Comparison of ENCODE assay signal across 9 cellular contexts in the genomic region with DNA sequence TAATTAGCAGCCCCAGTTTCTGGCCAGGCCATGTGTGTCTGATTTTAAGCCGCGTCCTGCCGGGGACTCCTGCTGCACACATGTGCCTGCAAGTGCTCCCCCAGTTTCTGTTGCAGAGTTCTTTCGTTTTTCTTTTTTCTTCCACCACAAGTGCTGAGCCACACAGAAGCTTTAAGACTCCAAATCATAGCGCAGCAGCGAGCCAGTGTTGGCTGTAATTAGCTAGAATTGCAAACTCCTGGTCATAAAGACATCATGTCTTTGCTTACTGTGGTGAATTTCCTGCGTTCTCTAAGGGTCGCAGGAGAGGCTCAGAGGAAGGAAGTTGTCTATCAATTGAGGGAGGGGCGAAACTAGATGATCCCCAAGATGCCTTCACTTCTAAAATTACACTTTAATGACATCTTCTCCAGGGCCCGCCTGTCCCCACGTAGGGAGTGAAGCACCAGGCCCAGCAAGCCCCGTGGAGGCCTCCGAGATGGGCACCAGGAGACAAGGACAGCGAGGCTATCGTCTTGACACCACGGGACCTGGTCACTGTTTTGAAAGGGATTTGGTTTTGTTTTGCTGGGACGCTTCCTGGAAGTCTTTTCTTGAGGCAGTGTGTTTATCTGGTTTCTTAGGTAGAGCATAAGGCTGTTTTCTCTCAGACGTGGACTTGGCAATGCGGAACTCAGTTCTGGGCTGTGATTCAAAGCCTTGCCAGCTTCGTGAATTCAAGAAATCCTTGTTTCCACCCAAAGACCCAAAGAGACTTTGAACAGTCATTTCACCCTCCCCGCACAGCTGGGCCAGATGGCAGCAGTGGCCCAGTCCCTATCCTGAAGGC.
DNase-seq lines count a peak whose midpoint lies in the region; ATAC-seq, FAIRE-seq and TF ChIP-seq lines count a peak whose summit lies in the region.
"Had no signal": no experiment of that assay in that cellular context is flagged by ENCODE, and none has a peak within 500 bp of the region (broad histone marks: within the 10 kb centered on the region; RNA-seq: fewer than 3 reads in every experiment).

No MANE protein-coding gene starts in this region.

- no peak overlapping the region for H3K4me3 ChIP-seq in Peyer's patch
- no peak overlapping the region for H3K4me3 ChIP-seq in body of pancreas

- DNase-seq in GM10266 (ENCODE audit: extremely low spot score) (peak; percentile 53), Peyer's patch (peak in 2 of 3 donors; percentile 48 to 67), mucosa of gallbladder (ENCODE audit: low spot score) (no peak), body of pancreas (no peak), posterior vena cava (ENCODE audit: low spot score) (no peak)
- DNase-seq in stimulated activated naive CD8-positive, alpha-beta T cell treated with anti-CD3 and anti-CD28 coated beads, Interleukin-15, amount 100 ng/mL, for 72 hours = peak; percentile 40 to 42

- ATAC-seq in GM21619 (IDR thresholded peaks at IDR 0.05; ENCODE audit: unreplicated experiment) (peak; percentile 89), body of pancreas (no peak)
- peak; percentile 75 for ATAC-seq in stimulated activated naive CD8-positive, alpha-beta T cell treated with anti-CD3 and anti-CD28 coated beads, Interleukin-15, amount 100 ng/mL, for 72 hours
- ATAC-seq: HCT116 had no signal

- H3K9me3 Mint-ChIP-seq in stimulated activated naive CD8-positive, alpha-beta T cell treated with anti-CD3 and anti-CD28 coated beads, Interleukin-15, amount 100 ng/mL, for 72 hours = no peaks in the 10 kb centered on the region

- H3K27ac ChIP-seq in Peyer's patch = peak overlapping the region; percentile 37 to 81 (median 70)
- peak overlapping the region in 1 of 4 donors; percentile 25 for H3K27ac ChIP-seq in body of pancreas

- H3K27me3 ChIP-seq in Peyer's patch (no peaks in the 10 kb centered on the region), body of pancreas (no peaks in the 10 kb centered on the region)

- peak overlapping the region; percentile 88 to 91 for H3K27ac Mint-ChIP-seq in stimulated activated naive CD8-positive, alpha-beta T cell treated with anti-CD3 and anti-CD28 coated beads, Interleukin-15, amount 100 ng/mL, for 72 hours

- H3K9me3 ChIP-seq in Peyer's patch (no peaks in the 10 kb centered on the region), body of pancreas (no peaks in the 10 kb centered on the region)

- TF ChIP-seq POLR2A in Peyer's patch (IDR thresholded peaks at IDR 0.05) (no peak), body of pancreas (IDR thresholded peaks at IDR 0.05) (no peak)

- FAIRE-seq in endometrium (lab: Jason Lieb, UNC) = peak; percentile 88

- intact Hi-C loops in body of pancreas (cut with DNase I) = no loop called here
- intact Hi-C loops in posterior vena cava (cut with DNase I) = no loop called here

- TF ChIP-seq CTCF in GM10266 (IDR thresholded peaks at IDR 0.05; ENCODE audit: control insufficient read depth, insufficient read depth, low read depth, missing control alignments) = no peak
- TF ChIP-seq CTCF in Peyer's patch (IDR thresholded peaks at IDR 0.05) = no peak
- no peak for TF ChIP-seq CTCF in body of pancreas (IDR thresholded peaks at IDR 0.05)

- H3K27me3 Mint-ChIP-seq in stimulated activated naive CD8-positive, alpha-beta T cell treated with anti-CD3 and anti-CD28 coated beads, Interleukin-15, amount 100 ng/mL, for 72 hours = no peaks in the 10 kb centered on the region

- H3K4me1 ChIP-seq in Peyer's patch (peaks cover 0 to 12% (median 0%) of the 10 kb centered on the region in 4 donors), body of pancreas (no peaks in the 10 kb centered on the region)

- no peaks in the 10 kb centered on the region for H3K36me3 ChIP-seq in Peyer's patch
- no peaks in the 10 kb centered on the region for H3K36me3 ChIP-seq in body of pancreas (replicated peaks in 1 of 2; ENCODE audit: insufficient read depth in 1 of 2, low read depth in 2 of 2)

- WGBS in body of pancreas, 2 donors = 59 to 68% methylated on average over 21 of the region's 21 CpGs

- H3K4me1 Mint-ChIP-seq in stimulated activated naive CD8-positive, alpha-beta T cell treated with anti-CD3 and anti-CD28 coated beads, Interleukin-15, amount 100 ng/mL, for 72 hours = peaks cover 85% of the 10 kb centered on the region

- H3K4me3 Mint-ChIP-seq in stimulated activated naive CD8-positive, alpha-beta T cell treated with anti-CD3 and anti-CD28 coated beads, Interleukin-15, amount 100 ng/mL, for 72 hours = peak overlapping the region; percentile 82 to 83

Comparison
In these comparisons a context has a peak if more than half of its experiments do, and no peak if none do; other contexts are left out.
1. DNase-seq: peak in GM10266 (single experiment), Peyer's patch (2 of 3) and stimulated activated naive CD8-positive, alpha-beta T cell treated with anti-CD3 and anti-CD28 coated beads, Interleukin-15, amount 100 ng/mL, for 72 hours (2 of 2); none in mucosa of gallbladder (single experiment), body of pancreas (0 of 4) and posterior vena cava (single experiment).